In the genomic region with DNA sequence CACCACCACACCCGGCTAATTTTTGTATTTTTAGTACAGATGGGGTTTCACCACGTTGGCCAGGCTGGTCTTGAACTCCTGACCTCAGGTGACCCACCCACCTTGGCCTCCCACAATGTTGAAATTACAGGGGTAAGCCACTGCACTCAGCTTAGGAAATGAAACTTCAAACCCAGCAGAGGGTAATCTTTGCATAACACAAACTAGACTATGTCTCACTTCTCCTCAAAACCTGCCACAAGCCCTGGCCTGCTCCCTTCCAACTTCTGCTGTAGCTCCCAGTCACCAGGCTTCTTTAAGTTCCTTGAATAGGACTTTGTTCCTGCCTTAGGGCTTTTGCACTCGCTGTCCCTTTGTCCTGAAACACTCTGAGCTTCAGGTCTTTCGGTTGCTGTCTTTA, we compare ENCODE assay signal across 9 cellular contexts. TPM values are rescaled to one million over a fixed set of nuclear protein-coding genes. Genes with fewer than 3 reads are reported as not detected.
DNase-seq lines count a peak whose midpoint lies in the region; ATAC-seq and TF ChIP-seq lines count a peak whose summit lies in the region.
"Had no signal": no experiment of that assay in that cellular context is flagged by ENCODE, and none has a peak within 500 bp of the region (broad histone marks: within the 10 kb centered on the region; RNA-seq: fewer than 3 reads in every experiment).

No MANE protein-coding gene starts in this region.

- no peak for TF ChIP-seq POLR2A in gastroesophageal sphincter (IDR thresholded peaks at IDR 0.05)

- H3K27me3 ChIP-seq in GM06990 (replicated peaks; ENCODE audit: control insufficient read depth, insufficient read depth, low read length), result no peaks in the 10 kb centered on the region
- H3K27me3 ChIP-seq in HL-60 (ENCODE audit: insufficient read depth, poor library complexity, severe bottlenecking), result no peaks in the 10 kb centered on the region
- H3K27me3 ChIP-seq in gastroesophageal sphincter, result no peaks in the 10 kb centered on the region
- H3K27me3 ChIP-seq in lower lobe of right lung (ENCODE audit: low read depth), result no peaks in the 10 kb centered on the region

- no peak for TF ChIP-seq CTCF in GM06990 (IDR thresholded peaks at IDR 0.05; ENCODE audit: insufficient read depth, low read length, poor library complexity, severe bottlenecking)
- no peak for TF ChIP-seq CTCF in HL-60 (IDR thresholded peaks at IDR 0.05; ENCODE audit: insufficient read depth, low read length)
- no peak for TF ChIP-seq CTCF in gastroesophageal sphincter (IDR thresholded peaks at IDR 0.05)
- TF ChIP-seq CTCF in lower lobe of right lung (IDR thresholded peaks at IDR 0.05), result no peak

- TF ChIP-seq EP300 in gastroesophageal sphincter (IDR thresholded peaks at IDR 0.05), result no peak

- 60 to 87% methylated on average over 3 to 4 of the region's 4 CpGs for WGBS in gastroesophageal sphincter (ENCODE audit: low coverage in 1 of 2), 2 donors

- DNase-seq in GM06990 (ENCODE audit: extremely low read depth, insufficient read length) (peak; percentile 50), HL-60 (ENCODE audit: low read depth in 1 of 2, low spot score in 1 of 2) (peak; percentile 34 to 47), lower lobe of right lung (no peak)
- no peak for DNase-seq in stimulated activated CD4-positive, alpha-beta T cell treated with anti-CD3 and anti-CD28 coated beads, Interleukin-2, amount 100 ng/mL, for 24 hours
- no peak for DNase-seq in activated CD8-positive, alpha-beta memory T cell treated with anti-CD3 and anti-CD28 coated beads, Interleukin-2, amount 50 U/mL, for 48 hours

- H3K27ac ChIP-seq in HL-60 (replicated peaks) (no peak overlapping the region), gastroesophageal sphincter (no peak overlapping the region), lower lobe of right lung (no peak overlapping the region)
- H3K27ac ChIP-seq: parathyroid adenoma had no signal

- H3K36me3 ChIP-seq in GM06990 (ENCODE audit: control insufficient read depth, insufficient read depth, low read length) (no peaks in the 10 kb centered on the region), gastroesophageal sphincter (no peaks in the 10 kb centered on the region), lower lobe of right lung (no peaks in the 10 kb centered on the region)

- H3K4me1 ChIP-seq in gastroesophageal sphincter (peaks cover 0 to 51% (median 6%) of the 10 kb centered on the region in 3 donors), lower lobe of right lung (peaks cover 55% of the 10 kb centered on the region)

- ATAC-seq in GM21529 (IDR thresholded peaks at IDR 0.05; ENCODE audit: unreplicated experiment) (peak; percentile 76), esophagus mucosa (peak; percentile 21), gastroesophageal sphincter (no peak), lower lobe of right lung (no peak)

- H3K9me3 ChIP-seq in gastroesophageal sphincter (no peaks in the 10 kb centered on the region), lower lobe of right lung (no peaks in the 10 kb centered on the region)

- intact Hi-C loops in lower lobe of right lung (cut with DNase I), result no loop called here

- H3K4me3 ChIP-seq in GM06990 (replicated peaks; ENCODE audit: low read depth, low read length) (no peak overlapping the region), HL-60 (replicated peaks; ENCODE audit: insufficient read depth, low read length) (no peak overlapping the region), gastroesophageal sphincter (no peak overlapping the region), lower lobe of right lung (no peak overlapping the region)

RNA-seq across cellular contexts. Expression of a gene that starts 39.2 kb away (rescaled TPM):
- total RNA-seq in esophagus mucosa, result 216 TPM
- 10 to 100 TPM; 18.7 to 44.9 (median 41.9) TPM for total RNA-seq in gastroesophageal sphincter
- total RNA-seq in lower lobe of right lung, result 48.1 TPM

RNA-seq across cellular contexts. Expression of a gene that starts 59.7 kb away (rescaled TPM):
- total RNA-seq in esophagus mucosa (114 TPM), gastroesophageal sphincter (100 to 1,000 TPM in 3 of 4 donors, 10 to 100 TPM in 1; 45.2 to 289 (median 132) TPM), lower lobe of right lung (46.7 TPM)

Comparison
In these comparisons a context has a peak if more than half of its experiments do, and no peak if none do; other contexts are left out.
1. DNase-seq: peak in GM06990 (single experiment) and HL-60 (2 of 2); none in stimulated activated CD4-positive, alpha-beta T cell treated with anti-CD3 and anti-CD28 coated beads, Interleukin-2, amount 100 ng/mL, for 24 hours (0 of 2), activated CD8-positive, alpha-beta memory T cell treated with anti-CD3 and anti-CD28 coated beads, Interleukin-2, amount 50 U/mL, for 48 hours (single experiment) and lower lobe of right lung (single experiment).
2. ATAC-seq: peak in GM21529 (single experiment) and esophagus mucosa (single experiment); none in gastroesophageal sphincter (single experiment) and lower lobe of right lung (0 of 2).